ENCODE assay signal across 8 cellular contexts in genomic region chr10:24209946-24210491, GRCh38. TPM values are rescaled to one million over a fixed set of nuclear protein-coding genes. Genes with fewer than 3 reads are reported as not detected.
DNase-seq lines count a peak whose midpoint lies in the region; ATAC-seq and TF ChIP-seq lines count a peak whose summit lies in the region.

No MANE protein-coding gene starts in this region.

- peak; percentile 25 for DNase-seq in H4 (ENCODE audit: low spot score)
- DNase-seq in LHCN-M2 (ENCODE audit: low read depth): peak; percentile 6
- peak; percentile 71 to 91 for DNase-seq in cardiac fibroblast (ENCODE audit: low read depth in 2 of 2)
- no peak for DNase-seq in mesothelial cell of epicardium (ENCODE audit: low spot score in 2 of 2, unreplicated experiment in 2 of 2)
- no peak for DNase-seq in tibial nerve (ENCODE audit: low spot score in 2 of 2)
- DNase-seq in substantia nigra (lab: John Stamatoyannopoulos, UW): no peak
- DNase-seq in occipital lobe (lab: John Stamatoyannopoulos, UW): no peak

- peak overlapping the region; percentile 87 for H3K4me3 Mint-ChIP-seq in mesothelial cell of epicardium

- H3K27me3 Mint-ChIP-seq in mesothelial cell of epicardium (ENCODE audit: low read depth): no peaks in the 10 kb centered on the region

- peak; percentile 72 for ATAC-seq in GM18502 (IDR thresholded peaks at IDR 0.05; ENCODE audit: poor library complexity, unreplicated experiment)

- H3K27ac ChIP-seq in tibial nerve: peak overlapping the region; percentile 38 to 94 (median 82)
- no peak overlapping the region for H3K27ac ChIP-seq in substantia nigra (ENCODE audit: low read depth, low read length, poor library complexity, severe bottlenecking)

- 9 to 11% methylated on average over 12 of the region's 12 CpGs for WGBS in tibial nerve, 2 donors

- H3K4me3 ChIP-seq in cardiac fibroblast (replicated peaks in 1 of 2; ENCODE audit: low read depth in 2 of 2, low read length in 2 of 2) (peak overlapping the region; percentile 35 to 57), tibial nerve (peak overlapping the region; percentile 42 to 64 (median 50))

- no peaks in the 10 kb centered on the region for H3K9me3 ChIP-seq in tibial nerve

- no peaks in the 10 kb centered on the region for H3K9me3 Mint-ChIP-seq in mesothelial cell of epicardium

- TF ChIP-seq CTCF in cardiac fibroblast (IDR thresholded peaks at IDR 0.05; ENCODE audit: low read depth, low read length): no peak
- TF ChIP-seq CTCF in mesothelial cell of epicardium (IDR thresholded peaks at IDR 0.05; ENCODE audit: unreplicated experiment): no peak
- TF ChIP-seq CTCF in tibial nerve (IDR thresholded peaks at IDR 0.05): no peak

- TF ChIP-seq EP300 in tibial nerve (IDR thresholded peaks at IDR 0.05): no peak

- H3K27ac Mint-ChIP-seq in mesothelial cell of epicardium: peak overlapping the region; percentile 96

- H3K36me3 Mint-ChIP-seq in mesothelial cell of epicardium: peaks cover 2% of the 10 kb centered on the region

- TF ChIP-seq POLR2A in tibial nerve (IDR thresholded peaks at IDR 0.05): no peak

- peaks cover 82% of the 10 kb centered on the region for H3K4me1 Mint-ChIP-seq in mesothelial cell of epicardium

- H3K4me1 ChIP-seq in tibial nerve: peaks cover 0 to 73% (median 26%) of the 10 kb centered on the region in 4 donors

- no peaks in the 10 kb centered on the region for H3K36me3 ChIP-seq in tibial nerve

- no peaks in the 10 kb centered on the region for H3K27me3 ChIP-seq in tibial nerve

RNA-seq across cellular contexts. Expression of gene KIAA1217, which starts 1.1 kb away (rescaled TPM):
- total RNA-seq in H4 (2014; rRNA removed; shearing (Covaris generic)): 2.5 and 5.2 TPM in 2 replicates
- total RNA-seq in LHCN-M2 (2014; rRNA removed) (5.2 and 5.5 TPM in 2 replicates), mesothelial cell of epicardium (155 to 167 TPM (median 161 TPM) in 3 replicates), tibial nerve (10 to 100 TPM; 38.5 to 88.1 (median 58.3) TPM), occipital lobe (5.9 TPM)
- 2.9 TPM for polyA plus RNA-seq in LHCN-M2 (2012)

Comparison
In these comparisons a context has a peak if more than half of its experiments do, and no peak if none do; other contexts are left out.
1. DNase-seq: peak in H4 (single experiment), LHCN-M2 (single experiment) and cardiac fibroblast (2 of 2); none in mesothelial cell of epicardium (0 of 2), tibial nerve (0 of 2), substantia nigra (0 of 49) and occipital lobe (single experiment).